Comparison of ENCODE assay signal across 14 cellular contexts in the genomic region with DNA sequence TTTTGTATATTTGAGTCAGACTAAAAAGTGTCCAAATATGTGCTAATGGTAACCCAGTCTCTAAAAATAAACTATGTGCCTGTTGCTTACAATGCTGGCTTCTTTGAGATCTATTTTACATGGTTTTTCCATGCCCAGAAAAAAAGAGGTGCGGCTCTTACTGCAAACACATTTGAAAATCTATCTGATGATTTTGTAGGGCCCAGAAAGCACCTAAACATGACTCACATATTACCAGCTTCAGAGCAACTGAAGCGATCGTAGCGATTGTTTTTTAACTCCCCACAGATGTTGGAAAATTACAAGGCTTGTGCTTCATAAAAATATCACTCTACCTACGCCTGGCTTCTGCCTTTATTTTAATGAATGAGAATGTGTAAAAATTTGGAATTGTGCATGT. TPM values are rescaled to one million over a fixed set of nuclear protein-coding genes. Genes with fewer than 3 reads are reported as not detected.
DNase-seq lines count a peak whose midpoint lies in the region; ATAC-seq and TF ChIP-seq lines count a peak whose summit lies in the region.
"Had no signal": no experiment of that assay in that cellular context is flagged by ENCODE, and none has a peak within 500 bp of the region (broad histone marks: within the 10 kb centered on the region; RNA-seq: fewer than 3 reads in every experiment).

No MANE protein-coding gene starts in this region.

- WGBS in mesenchymal stem cell = 64% methylated on average over 4 of the region's 5 CpGs

- no peak overlapping the region for H3K14ac ChIP-seq in mesenchymal stem cell (ENCODE audit: low read length in 2 of 2)

- POLR2A ChIA-PET in CD8-positive, alpha-beta T cell (lab: Charles Lee) = no interaction called here

- H2BK5ac ChIP-seq in mesenchymal stem cell (ENCODE audit: low read depth, low read length, poor library complexity, severe bottlenecking) = no peak overlapping the region

- peak overlapping the region; percentile 72 for H3K9ac ChIP-seq in mesenchymal stem cell (ENCODE audit: low read length)
- H3K9ac ChIP-seq: BLaER1 had no signal

- peak overlapping the region in 1 of 2 experiments; percentile 2 for H3K18ac ChIP-seq in mesenchymal stem cell (ENCODE audit: low read depth in 1 of 2, low read length in 2 of 2)

- intact Hi-C loops in CD8-positive, alpha-beta T cell (cut with DNase I, micrococcal nuclease) = no loop called here

- no peak overlapping the region for H3K23ac ChIP-seq in mesenchymal stem cell (ENCODE audit: low read length in 2 of 2)

- peaks cover 2% of the 10 kb centered on the region for H3K27me3 Mint-ChIP-seq in CD8-positive, alpha-beta T cell (ENCODE audit: low read depth)
- H3K27me3 Mint-ChIP-seq in mesothelial cell of epicardium (ENCODE audit: low read depth) = no peaks in the 10 kb centered on the region

- H4K8ac ChIP-seq in mesenchymal stem cell (ENCODE audit: low read length) = no peak overlapping the region

- H2AK5ac ChIP-seq in mesenchymal stem cell (ENCODE audit: low read length, severe bottlenecking) = no peak overlapping the region

- no peaks in the 10 kb centered on the region for H3K27me3 ChIP-seq in mesenchymal stem cell (ENCODE audit: control insufficient read depth in 1 of 2, insufficient read depth in 1 of 2, low read length in 2 of 2)
- no peaks in the 10 kb centered on the region for H3K27me3 ChIP-seq in CD8-positive, alpha-beta T cell (ENCODE audit: insufficient read depth, low read length)
- H3K27me3 ChIP-seq: BLaER1 had no signal

- H3K79me1 ChIP-seq in mesenchymal stem cell (replicated peaks; ENCODE audit: low read length, poor library complexity, severe bottlenecking) = no peaks in the 10 kb centered on the region

- H3K4me3 Mint-ChIP-seq in CD8-positive, alpha-beta T cell = no peak overlapping the region
- H3K4me3 Mint-ChIP-seq in mesothelial cell of epicardium = no peak overlapping the region
- H3K4me3 Mint-ChIP-seq: activated T-helper 17 cell treated with anti-CD3 and anti-CD28 coated beads, Interleukin-2, amount 50 U/mL, for 72 hours; brain had no signal

- H3K4me3 ChIP-seq in AG10803 (ENCODE audit: low read length) = no peak overlapping the region
- H3K4me3 ChIP-seq in choroid plexus epithelial cell (ENCODE audit: low read depth, low read length) = no peak overlapping the region
- peak overlapping the region in 1 of 2 experiments; percentile 45 for H3K4me3 ChIP-seq in mesenchymal stem cell (ENCODE audit: insufficient read depth in 1 of 2, low read depth in 1 of 2, low read length in 2 of 2)
- H3K4me3 ChIP-seq in CD8-positive, alpha-beta T cell (ENCODE audit: low read depth, low read length) = no peak overlapping the region
- H3K4me3 ChIP-seq: BLaER1 had no signal

- no peak overlapping the region for H3K4ac ChIP-seq in mesenchymal stem cell (ENCODE audit: low read depth in 1 of 2, low read length in 2 of 2)

- H2AFZ ChIP-seq in mesenchymal stem cell (ENCODE audit: low read depth, low read length) = no peak overlapping the region

- H2BK120ac ChIP-seq in mesenchymal stem cell (ENCODE audit: low read depth, low read length) = no peak overlapping the region

- no peak for TF ChIP-seq CTCF in AG10803 (conservative IDR thresholded peaks at IDR 0.05; ENCODE audit: low read length)
- no peak for TF ChIP-seq CTCF in choroid plexus epithelial cell (conservative IDR thresholded peaks at IDR 0.05; ENCODE audit: low read depth, low read length)
- TF ChIP-seq CTCF in CD8-positive, alpha-beta T cell (IDR thresholded peaks at IDR 0.05) = no peak
- TF ChIP-seq CTCF in mesothelial cell of epicardium (IDR thresholded peaks at IDR 0.05; ENCODE audit: unreplicated experiment) = no peak

- H3K9me3 Mint-ChIP-seq in CD8-positive, alpha-beta T cell = no peaks in the 10 kb centered on the region
- peaks cover 2% of the 10 kb centered on the region for H3K9me3 Mint-ChIP-seq in mesothelial cell of epicardium
- H3K9me3 Mint-ChIP-seq: activated T-helper 17 cell treated with anti-CD3 and anti-CD28 coated beads, Interleukin-2, amount 50 U/mL, for 72 hours had no signal

- no peaks in the 10 kb centered on the region for H3K4me1 Mint-ChIP-seq in CD8-positive, alpha-beta T cell (ENCODE audit: low read depth)
- peaks cover 20% of the 10 kb centered on the region for H3K4me1 Mint-ChIP-seq in mesothelial cell of epicardium
- H3K4me1 Mint-ChIP-seq: activated T-helper 17 cell treated with anti-CD3 and anti-CD28 coated beads, Interleukin-2, amount 50 U/mL, for 72 hours had no signal

- H3K36me3 ChIP-seq in mesenchymal stem cell (ENCODE audit: control insufficient read depth in 1 of 2, insufficient read depth in 2 of 2, low read depth in 1 of 2, low read length in 2 of 2) = no peaks in the 10 kb centered on the region
- H3K36me3 ChIP-seq in CD8-positive, alpha-beta T cell (ENCODE audit: insufficient read depth, low read length) = no peaks in the 10 kb centered on the region
- H3K36me3 ChIP-seq: BLaER1 had no signal

- no peak overlapping the region for H3K4me2 ChIP-seq in mesenchymal stem cell (ENCODE audit: low read length, poor library complexity, severe bottlenecking)
- H3K4me2 ChIP-seq: BLaER1 had no signal

- H3K4me1 ChIP-seq in mesenchymal stem cell (ENCODE audit: control insufficient read depth, insufficient read depth, low read depth, low read length) = peaks cover 4% of the 10 kb centered on the region
- no peaks in the 10 kb centered on the region for H3K4me1 ChIP-seq in CD8-positive, alpha-beta T cell (ENCODE audit: insufficient read depth, low read length)
- H3K4me1 ChIP-seq: BLaER1 had no signal

- H3K36me3 Mint-ChIP-seq in CD8-positive, alpha-beta T cell = no peaks in the 10 kb centered on the region
- no peaks in the 10 kb centered on the region for H3K36me3 Mint-ChIP-seq in mesothelial cell of epicardium
- H3K36me3 Mint-ChIP-seq: brain had no signal

- no peak overlapping the region for H2BK15ac ChIP-seq in mesenchymal stem cell (ENCODE audit: low read depth, poor library complexity, severe bottlenecking)

- ATAC-seq in CD8-positive, alpha-beta T cell = no peak
- ATAC-seq: activated T-helper 17 cell treated with anti-CD3 and anti-CD28 coated beads, Interleukin-2, amount 50 U/mL, for 72 hours had no signal

- H2BK12ac ChIP-seq in mesenchymal stem cell (ENCODE audit: low read length in 2 of 2) = no peak overlapping the region

- CTCF ChIA-PET in CD8-positive, alpha-beta T cell (lab: Charles Lee) = interaction anchor here (1.1 kb wide), 1 partner anchor 8 kb away, joined by 3 read pairs; no protein-coding TSS in a partner anchor

- H3K27ac ChIP-seq in mesenchymal stem cell (ENCODE audit: low read length, poor library complexity, severe bottlenecking) = peak overlapping the region; percentile 70
- no peak overlapping the region for H3K27ac ChIP-seq in CD8-positive, alpha-beta T cell (ENCODE audit: low read depth, low read length)
- H3K27ac ChIP-seq: BLaER1 had no signal

- no peak overlapping the region for H4K91ac ChIP-seq in mesenchymal stem cell (ENCODE audit: low read length)

- no peak overlapping the region for H3K27ac Mint-ChIP-seq in CD8-positive, alpha-beta T cell
- H3K27ac Mint-ChIP-seq in mesothelial cell of epicardium = no peak overlapping the region
- H3K27ac Mint-ChIP-seq: activated T-helper 17 cell treated with anti-CD3 and anti-CD28 coated beads, Interleukin-2, amount 50 U/mL, for 72 hours; brain had no signal

- H3K9me3 ChIP-seq in mesenchymal stem cell (ENCODE audit: control insufficient read depth, low read length) = no peaks in the 10 kb centered on the region
- H3K9me3 ChIP-seq in CD8-positive, alpha-beta T cell (ENCODE audit: low read length) = no peaks in the 10 kb centered on the region

- peak; percentile 76 for DNase-seq in AG10803 (ENCODE audit: low read depth)
- DNase-seq in NCI-H1694 (lab: John Stamatoyannopoulos, UW) = peak; percentile 18
- DNase-seq in choroid plexus epithelial cell (ENCODE audit: low read depth) = peak; percentile 79
- DNase-seq in mesenchymal stem cell = peak; percentile 58
- no peak for DNase-seq in NCI-H2029 treated with DMSO at 0.1 percent for 48 hours (lab: John Stamatoyannopoulos, UW)
- DNase-seq in CD8-positive, alpha-beta T cell = no peak
- no peak for DNase-seq in mesothelial cell of epicardium (ENCODE audit: low spot score in 2 of 2, unreplicated experiment in 2 of 2)
- no peak for DNase-seq in stimulated activated naive CD4-positive, alpha-beta T cell (lab: John Stamatoyannopoulos, UW)
- DNase-seq: activated CD4-positive, alpha-beta T cell treated with anti-CD3 and anti-CD28 coated beads, Interleukin-2, amount 50 U/mL, for 1 hour; NCI-H1417 treated with DMSO at 0.1 percent for 48 hours; NCI-H82 had no signal

RNA-seq across cellular contexts. Expression of gene SUCNR1, which starts 53.5 kb away (rescaled TPM):
- polyA plus RNA-seq in mesenchymal stem cell (2013, experiment 1 of 2) = 20.8 TPM
- 21.5 TPM for polyA plus RNA-seq in mesenchymal stem cell (2013, experiment 2 of 2)
- not detected for total RNA-seq in CD8-positive, alpha-beta T cell
- total RNA-seq in mesothelial cell of epicardium = 0.13 to 0.18 TPM (median 0.13 TPM) in 3 replicates
- total RNA-seq: activated T-helper 17 cell treated with anti-CD3 and anti-CD28 coated beads, Interleukin-2, amount 50 U/mL, for 72 hours had no signal

Comparison
In these comparisons a context has a peak if more than half of its experiments do, and no peak if none do; other contexts are left out.
1. DNase-seq: peak in AG10803 (single experiment), NCI-H1694 (single experiment), choroid plexus epithelial cell (single experiment) and mesenchymal stem cell (single experiment); none in NCI-H2029 treated with DMSO at 0.1 percent for 48 hours (single experiment), CD8-positive, alpha-beta T cell (0 of 7), mesothelial cell of epicardium (0 of 2) and stimulated activated naive CD4-positive, alpha-beta T cell (0 of 6).